21 cellular contexts compared by ENCODE assay signal in genomic region chr11:83152245-83152644, GRCh38.
"Had no signal": no experiment of that assay in that cellular context is flagged by ENCODE, and none has a peak within 500 bp of the region (broad histone marks: within the 10 kb centered on the region; RNA-seq: fewer than 3 reads in every experiment).

No MANE protein-coding gene starts in this region.

- DNase-seq: effector CD8-positive, alpha-beta T cell; hypothalamus; immature natural killer cell; left ventricle myocardium superior; lower lobe of right lung; natural killer cell; right lobe of liver; stimulated activated CD4-positive, alpha-beta T cell treated with anti-CD3 and anti-CD28 coated beads, Interleukin-1b, Interleukin-23, amount 100 ng/mL, for 48 hours; stimulated activated CD4-positive, alpha-beta T cell treated with anti-CD3 and anti-CD28 coated beads, Interleukin-4, amount 100 ng/mL, for 24 hours; stimulated activated naive CD4-positive, alpha-beta T cell treated with Interleukin-2 at 50 U/mL for 16 hours; stomach; thyroid gland; trophoblast cell had no signal

- H3K4me1 ChIP-seq: lower lobe of right lung, parathyroid adenoma, right lobe of liver, vagina had no signal

- H3K27me3 Mint-ChIP-seq: memory B cell had no signal

- H3K27me3 ChIP-seq: right lobe of liver, stomach, thyroid gland, vagina had no signal

- H3K36me3 Mint-ChIP-seq: natural killer cell had no signal

- H2AFZ ChIP-seq: parathyroid adenoma had no signal

- H3K9me3 Mint-ChIP-seq: immature natural killer cell; memory B cell; natural killer cell; stimulated activated effector memory CD8-positive, alpha-beta T cell treated with anti-CD3 and anti-CD28 coated beads, Interleukin-12 subunit alpha, Interleukin-12 subunit beta, amount 100 ng/mL, for 72 hours had no signal

- H3K4me3 ChIP-seq: lower lobe of right lung, right lobe of liver, stomach, thyroid gland, vagina had no signal

- H3K36me3 ChIP-seq: lower lobe of right lung, right lobe of liver, stomach, thyroid gland, vagina had no signal

- H3K9ac ChIP-seq: parathyroid adenoma had no signal

- H3K4me1 Mint-ChIP-seq: stimulated activated effector memory CD8-positive, alpha-beta T cell treated with anti-CD3 and anti-CD28 coated beads, Interleukin-12 subunit alpha, Interleukin-12 subunit beta, amount 100 ng/mL, for 72 hours had no signal

- H3K9me3 ChIP-seq: lower lobe of right lung, right lobe of liver, stomach, thyroid gland, vagina had no signal

- FAIRE-seq: colon, endothelial cell of umbilical vein, frontal cortex, small intestine had no signal

- H3K79me2 ChIP-seq: parathyroid adenoma had no signal

- H3K4me3 Mint-ChIP-seq: immature natural killer cell; memory B cell; natural killer cell; stimulated activated effector memory CD8-positive, alpha-beta T cell treated with anti-CD3 and anti-CD28 coated beads, Interleukin-12 subunit alpha, Interleukin-12 subunit beta, amount 100 ng/mL, for 72 hours had no signal

- H3K27ac Mint-ChIP-seq: immature natural killer cell; memory B cell; natural killer cell; stimulated activated effector memory CD8-positive, alpha-beta T cell treated with anti-CD3 and anti-CD28 coated beads, Interleukin-12 subunit alpha, Interleukin-12 subunit beta, amount 100 ng/mL, for 72 hours had no signal

- H3K27ac ChIP-seq: lower lobe of right lung, parathyroid adenoma, right lobe of liver, stomach, thyroid gland, vagina had no signal

- ATAC-seq: left ventricle myocardium superior; lower lobe of right lung; natural killer cell; right lobe of liver; stimulated activated effector memory CD8-positive, alpha-beta T cell treated with anti-CD3 and anti-CD28 coated beads, Interleukin-12 subunit alpha, Interleukin-12 subunit beta, amount 100 ng/mL, for 72 hours had no signal
